In genomic region chr1:157944666-157945280, GRCh38 we compare ENCODE assay signal across 21 cellular contexts. TPM values are rescaled to one million over a fixed set of nuclear protein-coding genes. Genes with fewer than 3 reads are reported as not detected.
A peak's percentile ranks its signal among the peaks of the same experiment; 100 is the strongest.
DNase-seq lines count a peak whose midpoint lies in the region; ATAC-seq and TF ChIP-seq lines count a peak whose summit lies in the region.
"Had no signal": no experiment of that assay in that cellular context is flagged by ENCODE, and none has a peak within 500 bp of the region (broad histone marks: within the 10 kb centered on the region; RNA-seq: fewer than 3 reads in every experiment).

No MANE protein-coding gene starts in this region.

- H3K4me3 ChIP-seq in BLaER1 treated with 17β-estradiol and CSF1 and Interleukin-3, amounts not matched to agents 10 nM and 100 nM, result peak overlapping the region in 1 of 10 experiments; percentile 41; a peak in 2 of 20 replicates
- no peak overlapping the region for H3K4me3 ChIP-seq in right cardiac atrium (ENCODE audit: low read length)
- H3K4me3 ChIP-seq: gastroesophageal sphincter, GM23248, neural progenitor cell, sigmoid colon had no signal

- peaks cover 19% of the 10 kb centered on the region for H3K27me3 Mint-ChIP-seq in CD4-positive, alpha-beta T cell
- H3K27me3 Mint-ChIP-seq: CD4-positive, CD25-positive, alpha-beta regulatory T cell had no signal

- no peaks in the 10 kb centered on the region for H3K36me3 Mint-ChIP-seq in CD4-positive, alpha-beta T cell (ENCODE audit: low read depth)
- H3K36me3 Mint-ChIP-seq: activated naive CD4-positive, alpha-beta T cell treated with anti-CD3 and anti-CD28 coated beads, Interleukin-2, amount 50 U/mL, for 24 hours; CD4-positive, CD25-positive, alpha-beta regulatory T cell; neural progenitor cell had no signal

- intact Hi-C loops in right cardiac atrium (cut with DNase I), result loop anchor here in 3 of 4 donors (5.0 kb wide), 2 partner anchors 62 to 67 kb away; no protein-coding TSS in a partner anchor
- intact Hi-C loops in CD4-positive, alpha-beta T cell (cut with DNase I, micrococcal nuclease), result no loop called here

- ATAC-seq in GM19397 (IDR thresholded peaks at IDR 0.05; ENCODE audit: unreplicated experiment) (no peak), right cardiac atrium (no peak)
- ATAC-seq in CD4-positive, alpha-beta T cell (ENCODE audit: poor library complexity), result no peak
- ATAC-seq: gastroesophageal sphincter had no signal

- 70% methylated on average over 5 of the region's 5 CpGs for WGBS in right cardiac atrium

- no peaks in the 10 kb centered on the region for H4K20me1 ChIP-seq in BLaER1 treated with 17β-estradiol and CSF1 and Interleukin-3, amounts not matched to agents 10 nM and 100 nM

- no peak for TF ChIP-seq CTCF in CD4-positive, alpha-beta T cell (IDR thresholded peaks at IDR 0.05)

- no peaks in the 10 kb centered on the region for H3K4me1 Mint-ChIP-seq in CD4-positive, alpha-beta T cell (ENCODE audit: low read depth)
- H3K4me1 Mint-ChIP-seq: activated naive CD4-positive, alpha-beta T cell treated with anti-CD3 and anti-CD28 coated beads, Interleukin-2, amount 50 U/mL, for 24 hours; CD4-positive, CD25-positive, alpha-beta regulatory T cell had no signal

- DNase-seq in NAMALWA (ENCODE audit: low spot score), result peak; percentile 31
- DNase-seq in SKM-1 (lab: John Stamatoyannopoulos, UW; ENCODE audit: unreplicated experiment), result peak; percentile 87
- DNase-seq in midbrain (lab: John Stamatoyannopoulos, UW), result peak; percentile 5
- no peak for DNase-seq in right cardiac atrium
- no peak for DNase-seq in NCI-H2171 treated with DMSO at 0.1 percent for 48 hours (lab: John Stamatoyannopoulos, UW)
- no peak for DNase-seq in CD4-positive, alpha-beta T cell
- DNase-seq: aorta; CD4-positive, CD25-positive, alpha-beta regulatory T cell; dermis blood vessel endothelial cell; GM23248; NCI-H1436 treated with DMSO at 0.1 percent for 48 hours; NCI-H510A; NK-92 treated with Interleukin-12 subunit alpha and Interleukin-12 subunit beta, amount 100 ng/mL, for 24 hours; sigmoid colon; T-helper 9 cell had no signal

- H3K9me3 Mint-ChIP-seq in CD4-positive, alpha-beta T cell, result no peaks in the 10 kb centered on the region
- H3K9me3 Mint-ChIP-seq: activated naive CD4-positive, alpha-beta T cell treated with anti-CD3 and anti-CD28 coated beads, Interleukin-2, amount 50 U/mL, for 24 hours; IgD-negative memory B cell; neural progenitor cell had no signal

- no peak overlapping the region for H3K4me3 Mint-ChIP-seq in CD4-positive, alpha-beta T cell
- H3K4me3 Mint-ChIP-seq: activated naive CD4-positive, alpha-beta T cell treated with anti-CD3 and anti-CD28 coated beads, Interleukin-2, amount 50 U/mL, for 24 hours; CD4-positive, CD25-positive, alpha-beta regulatory T cell; IgD-negative memory B cell; neural progenitor cell had no signal

- peaks cover 8 to 69% (median 31%) of the 10 kb centered on the region in 10 experiments for H3K4me1 ChIP-seq in BLaER1 treated with 17β-estradiol and CSF1 and Interleukin-3, amounts not matched to agents 10 nM and 100 nM
- no peaks in the 10 kb centered on the region for H3K4me1 ChIP-seq in right cardiac atrium (ENCODE audit: control insufficient read depth, insufficient read depth, low read length)
- H3K4me1 ChIP-seq: gastroesophageal sphincter, neural progenitor cell, sigmoid colon had no signal

- H3K27me3 ChIP-seq in BLaER1 treated with 17β-estradiol and CSF1 and Interleukin-3, amounts not matched to agents 10 nM and 100 nM, result no peaks in the 10 kb centered on the region
- H3K27me3 ChIP-seq in right cardiac atrium (ENCODE audit: control insufficient read depth, insufficient read depth), result peaks cover 3% of the 10 kb centered on the region
- peaks cover 5% of the 10 kb centered on the region for H3K27me3 ChIP-seq in CD4-positive, alpha-beta T cell (ENCODE audit: control insufficient read depth, insufficient read depth, low read length)
- H3K27me3 ChIP-seq: neural progenitor cell, sigmoid colon had no signal

- H3K4me2 ChIP-seq in BLaER1 treated with 17β-estradiol and CSF1 and Interleukin-3, amounts not matched to agents 10 nM and 100 nM, result peak overlapping the region; percentile 24 to 88 (median 69)
- H3K4me2 ChIP-seq: neural progenitor cell had no signal

- CTCF ChIA-PET in CD4-positive, alpha-beta T cell (lab: Charles Lee), result no interaction called here

- peak overlapping the region; percentile 17 to 78 (median 68); a peak in 20 of 22 replicates for H3K27ac ChIP-seq in BLaER1 treated with 17β-estradiol and CSF1 and Interleukin-3, amounts not matched to agents 10 nM and 100 nM
- H3K27ac ChIP-seq in right cardiac atrium (ENCODE audit: low read length), result no peak overlapping the region
- H3K27ac ChIP-seq in CD4-positive, alpha-beta T cell (ENCODE audit: low read depth, low read length), result no peak overlapping the region
- H3K27ac ChIP-seq: gastroesophageal sphincter, GM23248, neural progenitor cell, sigmoid colon had no signal

- peaks cover 0 to 36% (median 0%) of the 10 kb centered on the region in 11 experiments; a peak in 7 of 22 replicates for H3K9me3 ChIP-seq in BLaER1 treated with 17β-estradiol and CSF1 and Interleukin-3, amounts not matched to agents 10 nM and 100 nM (replicated peaks in 1 of 11)
- no peaks in the 10 kb centered on the region for H3K9me3 ChIP-seq in right cardiac atrium (ENCODE audit: control insufficient read depth, low read length)
- H3K9me3 ChIP-seq in CD4-positive, alpha-beta T cell (ENCODE audit: control insufficient read depth, low read length), result no peaks in the 10 kb centered on the region
- H3K9me3 ChIP-seq: gastroesophageal sphincter, sigmoid colon had no signal

- H3K9ac ChIP-seq in BLaER1 treated with 17β-estradiol and CSF1 and Interleukin-3, amounts not matched to agents 10 nM and 100 nM, result peak overlapping the region in 4 of 11 experiments; percentile 15 to 49 (median 33); a peak in 5 of 22 replicates
- H3K9ac ChIP-seq: GM23248, neural progenitor cell had no signal

- POLR2A ChIA-PET in CD4-positive, alpha-beta T cell (lab: Charles Lee), result no interaction called here

- H3K27ac Mint-ChIP-seq in CD4-positive, alpha-beta T cell, result no peak overlapping the region
- H3K27ac Mint-ChIP-seq: activated naive CD4-positive, alpha-beta T cell treated with anti-CD3 and anti-CD28 coated beads, Interleukin-2, amount 50 U/mL, for 24 hours; CD4-positive, CD25-positive, alpha-beta regulatory T cell; IgD-negative memory B cell; neural progenitor cell had no signal

- H3K36me3 ChIP-seq in BLaER1 treated with 17β-estradiol and CSF1 and Interleukin-3, amounts not matched to agents 10 nM and 100 nM, result no peaks in the 10 kb centered on the region
- H3K36me3 ChIP-seq: gastroesophageal sphincter, neural progenitor cell, sigmoid colon had no signal

RNA-seq across cellular contexts. Expression of gene KIRREL1, which starts 48.7 kb away (rescaled TPM):
- total RNA-seq in right cardiac atrium, result 10 to 100 TPM; 11.7 to 19.0 (median 15.6) TPM
- polyA plus RNA-seq in right cardiac atrium, result 6.0 TPM
- not detected for total RNA-seq in CD4-positive, alpha-beta T cell
- total RNA-seq: CD4-positive, CD25-positive, alpha-beta regulatory T cell had no signal
- polyA plus RNA-seq: CD4-positive, CD25-positive, alpha-beta regulatory T cell; IgD-negative memory B cell had no signal

Comparison
In these comparisons a context has a peak if more than half of its experiments do, and no peak if none do; other contexts are left out.
1. H3K27ac ChIP-seq: peak in BLaER1 treated with 17β-estradiol and CSF1 and Interleukin-3, amounts not matched to agents 10 nM and 100 nM (11 of 11); none in right cardiac atrium (single experiment) and CD4-positive, alpha-beta T cell (single experiment).
2. DNase-seq: peak in NAMALWA (single experiment), SKM-1 (single experiment) and midbrain (single experiment); none in right cardiac atrium (0 of 3), NCI-H2171 treated with DMSO at 0.1 percent for 48 hours (single experiment) and CD4-positive, alpha-beta T cell (0 of 10).
3. RNA of gene KIRREL1, which starts 48.7 kb away (total RNA-seq): 11.7 to 19.0 TPM in right cardiac atrium; not detected in CD4-positive, alpha-beta T cell; every median in the first group is over 10 times any median in the second.
4. intact Hi-C loops: an anchor here in right cardiac atrium (5.0 kb wide); none called in CD4-positive, alpha-beta T cell.